ENCODE assay signal across 10 cellular contexts in genomic region chr4:27005512-27006246, GRCh38.
DNase-seq lines count a peak whose midpoint lies in the region; ATAC-seq and TF ChIP-seq lines count a peak whose summit lies in the region.
"Had no signal": no experiment of that assay in that cellular context is flagged by ENCODE, and none has a peak within 500 bp of the region (broad histone marks: within the 10 kb centered on the region; RNA-seq: fewer than 3 reads in every experiment).

No MANE protein-coding gene starts in this region.

- peaks cover 33 to 40% of the 10 kb centered on the region in 2 donors for H3K4me1 Mint-ChIP-seq in natural killer cell treated with Interleukin-12 subunit alpha and Interleukin-12 subunit beta and Interleukin-15 and Interleukin-18, amount 100 ng/mL, for 72 hours (ENCODE audit: low read depth in 2 of 2)
- H3K4me1 Mint-ChIP-seq in natural killer cell, result peaks cover 24 to 25% of the 10 kb centered on the region in 2 donors

- H3K36me3 Mint-ChIP-seq in natural killer cell treated with Interleukin-12 subunit alpha and Interleukin-12 subunit beta and Interleukin-15 and Interleukin-18, amount 100 ng/mL, for 72 hours, result peaks cover 10% of the 10 kb centered on the region
- peaks cover 5% of the 10 kb centered on the region for H3K36me3 Mint-ChIP-seq in natural killer cell

- no peak overlapping the region for H3K4me3 Mint-ChIP-seq in natural killer cell treated with Interleukin-12 subunit alpha and Interleukin-12 subunit beta and Interleukin-15 and Interleukin-18, amount 100 ng/mL, for 72 hours
- H3K4me3 Mint-ChIP-seq in natural killer cell, result no peak overlapping the region

- no peaks in the 10 kb centered on the region for H3K36me3 ChIP-seq in MM.1S (replicated peaks; ENCODE audit: insufficient read depth, low read length)
- H3K36me3 ChIP-seq: gastrocnemius medialis had no signal

- H3K27ac ChIP-seq in VCaP (peak overlapping the region; percentile 72), foreskin keratinocyte (no peak overlapping the region), MM.1S (ENCODE audit: low read length) (no peak overlapping the region)
- H3K27ac ChIP-seq: gastrocnemius medialis had no signal

- H2AFZ ChIP-seq in MM.1S (ENCODE audit: low read length), result no peak overlapping the region

- no peak for ATAC-seq in natural killer cell treated with Interleukin-12 subunit alpha and Interleukin-12 subunit beta and Interleukin-15 and Interleukin-18, amount 100 ng/mL, for 72 hours
- no peak for ATAC-seq in natural killer cell
- peak; percentile 73 for ATAC-seq in foreskin keratinocyte
- no peak for ATAC-seq in GM19397 (IDR thresholded peaks at IDR 0.05; ENCODE audit: unreplicated experiment)
- ATAC-seq: gastrocnemius medialis had no signal

- H3K27me3 ChIP-seq in foreskin keratinocyte (no peaks in the 10 kb centered on the region), MM.1S (replicated peaks; ENCODE audit: insufficient read depth, low read length) (no peaks in the 10 kb centered on the region)
- H3K27me3 ChIP-seq: gastrocnemius medialis had no signal

- H3K9me3 Mint-ChIP-seq in natural killer cell treated with Interleukin-12 subunit alpha and Interleukin-12 subunit beta and Interleukin-15 and Interleukin-18, amount 100 ng/mL, for 72 hours, result no peaks in the 10 kb centered on the region
- H3K9me3 Mint-ChIP-seq in natural killer cell, result no peaks in the 10 kb centered on the region

- H3K4me1 ChIP-seq in foreskin keratinocyte, result peaks cover 5% of the 10 kb centered on the region
- H3K4me1 ChIP-seq in MM.1S (ENCODE audit: low read length), result no peaks in the 10 kb centered on the region

- intact Hi-C loops in natural killer cell (cut with micrococcal nuclease), result no loop called here

- no peaks in the 10 kb centered on the region for H3K27me3 Mint-ChIP-seq in natural killer cell treated with Interleukin-12 subunit alpha and Interleukin-12 subunit beta and Interleukin-15 and Interleukin-18, amount 100 ng/mL, for 72 hours
- H3K27me3 Mint-ChIP-seq in natural killer cell (ENCODE audit: low read depth in 2 of 2), result no peaks in the 10 kb centered on the region

- peak overlapping the region; percentile 17 to 64 for H3K27ac Mint-ChIP-seq in natural killer cell treated with Interleukin-12 subunit alpha and Interleukin-12 subunit beta and Interleukin-15 and Interleukin-18, amount 100 ng/mL, for 72 hours
- peak overlapping the region in 1 of 2 donors; percentile 6 for H3K27ac Mint-ChIP-seq in natural killer cell

- no peak for TF ChIP-seq CTCF in natural killer cell (IDR thresholded peaks at IDR 0.05)
- no peak for TF ChIP-seq CTCF in VCaP (conservative IDR thresholded peaks at IDR 0.05)
- TF ChIP-seq CTCF in foreskin keratinocyte (conservative IDR thresholded peaks at IDR 0.05), result no peak
- TF ChIP-seq CTCF in MM.1S (IDR thresholded peaks at IDR 0.05; ENCODE audit: low read length), result no peak

- no peaks in the 10 kb centered on the region for H3K9me3 ChIP-seq in MM.1S (replicated peaks; ENCODE audit: insufficient read depth, low read length)
- H3K9me3 ChIP-seq: gastrocnemius medialis had no signal

- H3F3A ChIP-seq in MM.1S (ENCODE audit: insufficient read depth, low read length), result no peaks in the 10 kb centered on the region

- H4K20me1 ChIP-seq in MM.1S (ENCODE audit: insufficient read depth, low read length), result no peaks in the 10 kb centered on the region

- no peak overlapping the region for H3K4me2 ChIP-seq in MM.1S (ENCODE audit: low read depth, low read length)

- no peaks in the 10 kb centered on the region for H3K79me2 ChIP-seq in MM.1S (ENCODE audit: low read length)

- H3K4me3 ChIP-seq in MM.1S (ENCODE audit: low read length), result no peak overlapping the region
- H3K4me3 ChIP-seq: gastrocnemius medialis had no signal

- H3K9ac ChIP-seq in MM.1S (ENCODE audit: low read length), result no peak overlapping the region

- no peak for DNase-seq in natural killer cell treated with Interleukin-12 subunit alpha and Interleukin-12 subunit beta and Interleukin-15 and Interleukin-18, amount 100 ng/mL, for 72 hours (ENCODE audit: low spot score)
- DNase-seq in natural killer cell (no peak), foreskin keratinocyte (peak; percentile 30 to 58), MM.1S (no peak), NCI-H2107 treated with DMSO at 0.1 percent for 48 hours (lab: John Stamatoyannopoulos, UW; ENCODE audit: unreplicated experiment) (no peak)
- DNase-seq in activated CD8-positive, alpha-beta memory T cell treated with anti-CD3 and anti-CD28 coated beads for 24 hours, result no peak
- DNase-seq: activated CD4-positive, alpha-beta T cell treated with anti-CD3 and anti-CD28 coated beads, Interleukin-2, amount 50 U/mL, for 1 hour; gastrocnemius medialis had no signal

- no peaks in the 10 kb centered on the region for H3K9me2 ChIP-seq in MM.1S (replicated peaks; ENCODE audit: insufficient read depth, low read length)

Comparison
In these comparisons a context has a peak if more than half of its experiments do, and no peak if none do; other contexts are left out.
1. DNase-seq: peak in foreskin keratinocyte (2 of 2); none in natural killer cell treated with Interleukin-12 subunit alpha and Interleukin-12 subunit beta and Interleukin-15 and Interleukin-18, amount 100 ng/mL, for 72 hours (single experiment), natural killer cell (single experiment), activated CD8-positive, alpha-beta memory T cell treated with anti-CD3 and anti-CD28 coated beads for 24 hours (single experiment), MM.1S (single experiment) and NCI-H2107 treated with DMSO at 0.1 percent for 48 hours (single experiment).